In the genomic region with DNA sequence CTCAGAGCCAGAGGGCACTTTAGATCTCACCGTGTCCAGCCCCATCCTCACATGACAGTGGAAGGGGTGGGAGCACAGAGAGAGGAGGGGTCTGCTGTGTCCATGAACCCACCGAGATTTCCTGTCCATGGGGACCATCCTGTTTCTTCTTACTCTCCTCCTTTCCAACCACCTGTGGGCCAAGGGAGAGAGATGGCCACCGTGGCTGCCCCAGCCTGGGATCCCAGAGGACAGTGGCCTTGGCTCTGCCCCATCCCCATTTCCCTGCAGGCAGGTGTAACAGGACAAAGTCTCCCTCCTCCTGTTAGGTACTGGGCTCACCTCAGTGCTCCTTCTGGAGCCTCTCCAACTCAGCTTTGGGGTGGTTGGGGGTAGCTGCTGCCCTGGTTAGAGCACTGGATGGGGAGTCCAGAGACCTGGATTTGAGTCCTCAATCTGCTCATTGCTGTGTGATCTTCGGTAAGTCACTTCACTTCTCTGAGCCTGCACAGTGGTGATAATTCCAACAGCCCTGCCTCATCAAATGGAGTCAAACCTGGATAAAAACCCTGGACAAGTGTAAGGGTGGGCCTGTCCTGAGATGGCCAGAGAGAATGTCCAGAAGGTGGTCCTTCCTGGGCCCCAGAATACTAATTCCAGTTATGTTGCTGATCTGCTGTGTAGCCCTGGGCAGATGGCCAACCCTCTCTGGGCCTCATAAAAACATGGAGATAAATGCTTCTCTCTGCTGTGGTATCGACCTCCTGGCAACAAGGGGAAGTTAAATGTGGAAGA, we compare ENCODE assay signal across 19 cellular contexts.
"Had no signal": no experiment of that assay in that cellular context is flagged by ENCODE, and none has a peak within 500 bp of the region (broad histone marks: within the 10 kb centered on the region; RNA-seq: fewer than 3 reads in every experiment).

No MANE protein-coding gene starts in this region.

- H3K27ac Mint-ChIP-seq: activated CD4-positive, alpha-beta memory T cell treated with anti-CD3 and anti-CD28 coated beads, Interleukin-2, amount 10 ng/mL, durations not matched to agents 7 days and 5 days; activated CD4-positive, alpha-beta T cell treated with anti-CD3 and anti-CD28 coated beads, Interleukin-2, amount 10 ng/mL, durations not matched to agents 24 days and 14 days; activated naive CD4-positive, alpha-beta T cell treated with anti-CD3 and anti-CD28 coated beads, Interleukin-2, amount 50 U/mL, for 72 hours; activated T-cell treated with anti-CD3 and anti-CD28 coated beads, Interleukin-2, amount 50 U/mL, for 72 hours; nephron; T-helper 17 cell had no signal

- H3K9me3 Mint-ChIP-seq: activated CD4-positive, alpha-beta memory T cell treated with anti-CD3 and anti-CD28 coated beads, Interleukin-2, amount 10 ng/mL, durations not matched to agents 7 days and 5 days; activated CD4-positive, alpha-beta T cell treated with anti-CD3 and anti-CD28 coated beads, Interleukin-2, amount 10 ng/mL, durations not matched to agents 24 days and 14 days; activated naive CD4-positive, alpha-beta T cell treated with anti-CD3 and anti-CD28 coated beads, Interleukin-2, amount 50 U/mL, for 72 hours; activated T-cell treated with anti-CD3 and anti-CD28 coated beads, Interleukin-2, amount 50 U/mL, for 72 hours; central memory CD8-positive, alpha-beta T cell; nephron had no signal

- H3K4me3 ChIP-seq: pancreas, tibial artery had no signal

- ATAC-seq: activated naive CD4-positive, alpha-beta T cell treated with anti-CD3 and anti-CD28 coated beads, Interleukin-2, amount 50 U/mL, for 72 hours; activated T-cell treated with anti-CD3 and anti-CD28 coated beads, Interleukin-2, amount 50 U/mL, for 72 hours; esophagus mucosa; left ventricle myocardium superior; pancreas; T-helper 17 cell had no signal

- H3K4me1 Mint-ChIP-seq: activated CD4-positive, alpha-beta memory T cell treated with anti-CD3 and anti-CD28 coated beads, Interleukin-2, amount 10 ng/mL, durations not matched to agents 7 days and 5 days; activated CD4-positive, alpha-beta T cell treated with anti-CD3 and anti-CD28 coated beads, Interleukin-2, amount 10 ng/mL, durations not matched to agents 24 days and 14 days; central memory CD8-positive, alpha-beta T cell had no signal

- H3K27me3 Mint-ChIP-seq: activated CD4-positive, alpha-beta memory T cell treated with anti-CD3 and anti-CD28 coated beads, Interleukin-2, amount 10 ng/mL, durations not matched to agents 7 days and 5 days; activated CD4-positive, alpha-beta T cell treated with anti-CD3 and anti-CD28 coated beads, Interleukin-2, amount 10 ng/mL, durations not matched to agents 24 days and 14 days had no signal

- H3K27ac ChIP-seq: neutrophil, pancreas, tibial artery had no signal

- H3K36me3 ChIP-seq: neutrophil, pancreas, tibial artery had no signal

- H3K9me3 ChIP-seq: neutrophil, pancreas, tibial artery had no signal

- H3K4me1 ChIP-seq: pancreas, tibial artery had no signal

- H3K36me3 Mint-ChIP-seq: activated naive CD4-positive, alpha-beta T cell treated with anti-CD3 and anti-CD28 coated beads, Interleukin-2, amount 50 U/mL, for 72 hours had no signal

- H3K27me3 ChIP-seq: neutrophil, pancreas had no signal

- DNase-seq: activated CD4-positive, alpha-beta memory T cell treated with anti-CD3 and anti-CD28 coated beads, Interleukin-2, amount 10 ng/mL, durations not matched to agents 7 days and 5 days; activated CD4-positive, alpha-beta T cell treated with anti-CD3 and anti-CD28 coated beads, Interleukin-2, amount 10 ng/mL, durations not matched to agents 24 days and 14 days; activated gamma-delta T cell; activated T-cell treated with anti-CD3 and anti-CD28 coated beads, Interleukin-2, amount 50 U/mL, for 72 hours; effector memory CD4-positive, alpha-beta T cell; foreskin melanocyte; hippocampal formation; left ventricle myocardium superior; stimulated activated CD4-positive, alpha-beta T cell treated with anti-CD3 and anti-CD28 coated beads, Interleukin-4, amount 100 ng/mL, for 1 hour; stimulated activated naive CD4-positive, alpha-beta T cell treated with Interleukin-2 at 50 U/mL for 16 hours; substantia nigra; T-helper 17 cell had no signal

- H3K4me3 Mint-ChIP-seq: activated CD4-positive, alpha-beta memory T cell treated with anti-CD3 and anti-CD28 coated beads, Interleukin-2, amount 10 ng/mL, durations not matched to agents 7 days and 5 days; activated CD4-positive, alpha-beta T cell treated with anti-CD3 and anti-CD28 coated beads, Interleukin-2, amount 10 ng/mL, durations not matched to agents 24 days and 14 days; activated T-cell treated with anti-CD3 and anti-CD28 coated beads, Interleukin-2, amount 50 U/mL, for 72 hours; central memory CD8-positive, alpha-beta T cell; nephron; T-helper 17 cell had no signal
